Comparison of ENCODE assay signal across 8 cellular contexts in genomic region chr6:32885698-32886286, GRCh38. TPM values are rescaled to one million over a fixed set of nuclear protein-coding genes. Genes with fewer than 3 reads are reported as not detected.
DNase-seq lines count a peak whose midpoint lies in the region; ATAC-seq, FAIRE-seq and TF ChIP-seq lines count a peak whose summit lies in the region.

No MANE protein-coding gene starts in this region.

- H3K4me2 ChIP-seq in astrocyte (ENCODE audit: low read length): no peak overlapping the region

- peaks cover 3% of the 10 kb centered on the region for H3K4me1 Mint-ChIP-seq in astrocyte (ENCODE audit: low read depth, unreplicated experiment)
- H3K4me1 Mint-ChIP-seq in activated naive CD4-positive, alpha-beta T cell treated with anti-CD3 and anti-CD28 coated beads, Interleukin-2, amount 10 ng/mL, durations not matched to agents 7 days and 5 days: no peaks in the 10 kb centered on the region

- TF ChIP-seq CTCF in astrocyte (IDR thresholded peaks at IDR 0.05; ENCODE audit: insufficient read depth, low read depth, low read length): peak; percentile 52

- CTCF ChIA-PET in activated naive CD4-positive, alpha-beta T cell treated with anti-CD3 and anti-CD28 coated beads, Interleukin-2, amount 10 ng/mL, durations not matched to agents 7 days and 5 days (lab: Charles Lee): interaction anchor here (0.8 to 5.1 kb wide), 19 partner anchors 8 to 264 kb away, joined by 3 to 60 read pairs (median 4); partner anchors contain the start of gene HLA-DMA

- ATAC-seq in GM19452 (IDR thresholded peaks at IDR 0.05; ENCODE audit: unreplicated experiment): no peak

- no peak for FAIRE-seq in astrocyte (lab: Jason Lieb, UNC)

- peak; percentile 84 for DNase-seq in Ammon's horn (ENCODE audit: low spot score)
- peak; percentile 48 for DNase-seq in H4 (ENCODE audit: low spot score)
- peak; percentile 58 for DNase-seq in NCI-H460 (ENCODE audit: extremely low read depth, low read depth)
- DNase-seq in astrocyte (ENCODE audit: low read depth): peak; percentile 49
- peak; percentile 33 for DNase-seq in iPS-NIHi7 (ENCODE audit: extremely low spot score)
- peak; percentile 68 for DNase-seq in stromal cell of bone marrow (ENCODE audit: low read depth)
- no peak for DNase-seq in activated naive CD4-positive, alpha-beta T cell treated with anti-CD3 and anti-CD28 coated beads, Interleukin-2, amount 10 ng/mL, durations not matched to agents 7 days and 5 days

- no peaks in the 10 kb centered on the region for H3K9me3 ChIP-seq in astrocyte (ENCODE audit: insufficient read depth, low read depth, low read length)

- H3K27me3 ChIP-seq in astrocyte (ENCODE audit: insufficient read depth, low read length): peaks cover 3% of the 10 kb centered on the region

- H3K79me2 ChIP-seq in astrocyte (ENCODE audit: insufficient read depth, low read length): no peaks in the 10 kb centered on the region

- H3K27ac ChIP-seq in astrocyte (ENCODE audit: low read depth, low read length): no peak overlapping the region

- no peaks in the 10 kb centered on the region for H3K9me3 Mint-ChIP-seq in astrocyte (ENCODE audit: unreplicated experiment)
- H3K9me3 Mint-ChIP-seq in activated naive CD4-positive, alpha-beta T cell treated with anti-CD3 and anti-CD28 coated beads, Interleukin-2, amount 10 ng/mL, durations not matched to agents 7 days and 5 days: no peaks in the 10 kb centered on the region

- peaks cover 7% of the 10 kb centered on the region for H3K4me1 ChIP-seq in astrocyte (ENCODE audit: insufficient read depth, low read length)

- no peak overlapping the region for H3K27ac Mint-ChIP-seq in astrocyte (ENCODE audit: unreplicated experiment)
- H3K27ac Mint-ChIP-seq in activated naive CD4-positive, alpha-beta T cell treated with anti-CD3 and anti-CD28 coated beads, Interleukin-2, amount 10 ng/mL, durations not matched to agents 7 days and 5 days: no peak overlapping the region

- H2AFZ ChIP-seq in astrocyte (ENCODE audit: low read depth, low read length): no peak overlapping the region

- H3K4me3 Mint-ChIP-seq in astrocyte (ENCODE audit: unreplicated experiment): no peak overlapping the region
- no peak overlapping the region for H3K4me3 Mint-ChIP-seq in activated naive CD4-positive, alpha-beta T cell treated with anti-CD3 and anti-CD28 coated beads, Interleukin-2, amount 10 ng/mL, durations not matched to agents 7 days and 5 days

- no peak overlapping the region for H3K9ac ChIP-seq in astrocyte (ENCODE audit: low read length)

- no peaks in the 10 kb centered on the region for H3K27me3 Mint-ChIP-seq in astrocyte (ENCODE audit: low read depth, unreplicated experiment)
- H3K27me3 Mint-ChIP-seq in activated naive CD4-positive, alpha-beta T cell treated with anti-CD3 and anti-CD28 coated beads, Interleukin-2, amount 10 ng/mL, durations not matched to agents 7 days and 5 days: peaks cover 23% of the 10 kb centered on the region

- H3K4me3 ChIP-seq in astrocyte (ENCODE audit: insufficient read depth, low read depth, low read length): no peak overlapping the region

- no peaks in the 10 kb centered on the region for H3K36me3 ChIP-seq in astrocyte (ENCODE audit: insufficient read depth, low read length)

- H4K20me1 ChIP-seq in astrocyte (ENCODE audit: insufficient read depth, low read length): no peaks in the 10 kb centered on the region

- no peaks in the 10 kb centered on the region for H3K36me3 Mint-ChIP-seq in astrocyte (ENCODE audit: low read depth, unreplicated experiment)
- H3K36me3 Mint-ChIP-seq in activated naive CD4-positive, alpha-beta T cell treated with anti-CD3 and anti-CD28 coated beads, Interleukin-2, amount 10 ng/mL, durations not matched to agents 7 days and 5 days: no peaks in the 10 kb centered on the region

RNA-seq across cellular contexts. Expression of gene PSMB9, which starts 31.8 kb away (rescaled TPM):
- total RNA-seq in H4 (2014; rRNA removed; shearing (Covaris generic)): 120 and 150 TPM in 2 replicates
- 20.3 and 21.4 TPM in 2 replicates for total RNA-seq in NCI-H460 (2014; rRNA removed; shearing (Covaris generic))
- 9.7 and 20.3 TPM in 2 replicates for polyA plus RNA-seq in NCI-H460 (2014; cell fraction: nucleus; rRNA removed)
- total RNA-seq in astrocyte: 34.1 and 42.8 TPM in 2 replicates

RNA-seq across cellular contexts. Expression of gene TAP1, which starts 32.3 kb away (rescaled TPM):
- total RNA-seq in H4 (2014; rRNA removed; shearing (Covaris generic)): 60.9 and 66.1 TPM in 2 replicates
- total RNA-seq in NCI-H460 (2014; rRNA removed; shearing (Covaris generic)): 49.3 and 49.4 TPM in 2 replicates
- 28.5 and 36.9 TPM in 2 replicates for polyA plus RNA-seq in NCI-H460 (2014; cell fraction: nucleus; rRNA removed)
- total RNA-seq in astrocyte: 135 and 160 TPM in 2 replicates

RNA-seq across cellular contexts. Expression of gene PSMB8, which starts 41.9 kb away (rescaled TPM):
- total RNA-seq in H4 (2014; rRNA removed; shearing (Covaris generic)): 210 and 212 TPM in 2 replicates
- 48.2 and 50.3 TPM in 2 replicates for total RNA-seq in NCI-H460 (2014; rRNA removed; shearing (Covaris generic))
- 47.3 and 52.9 TPM in 2 replicates for polyA plus RNA-seq in NCI-H460 (2014; cell fraction: nucleus; rRNA removed)
- 45.5 and 57.5 TPM in 2 replicates for total RNA-seq in astrocyte

RNA-seq across cellular contexts. Expression of gene TAP2, which starts 47.3 kb away (rescaled TPM):
- total RNA-seq in H4 (2014; rRNA removed; shearing (Covaris generic)): 27.4 and 29.8 TPM in 2 replicates
- total RNA-seq in NCI-H460 (2014; rRNA removed; shearing (Covaris generic)): 29.8 and 30.7 TPM in 2 replicates
- 39.4 and 67.2 TPM in 2 replicates for polyA plus RNA-seq in NCI-H460 (2014; cell fraction: nucleus; rRNA removed)
- total RNA-seq in astrocyte: 118 and 121 TPM in 2 replicates

RNA-seq across cellular contexts. Expression of gene HLA-DMB, which starts 55.0 kb away (rescaled TPM):
- 4.5 and 4.6 TPM in 2 replicates for total RNA-seq in H4 (2014; rRNA removed; shearing (Covaris generic))
- total RNA-seq in NCI-H460 (2014; rRNA removed; shearing (Covaris generic)): not detected in 2 replicates
- not detected in 2 replicates for polyA plus RNA-seq in NCI-H460 (2014; cell fraction: nucleus; rRNA removed)
- 0.11 and 0.24 TPM in 2 replicates for total RNA-seq in astrocyte
